In the genomic region with DNA sequence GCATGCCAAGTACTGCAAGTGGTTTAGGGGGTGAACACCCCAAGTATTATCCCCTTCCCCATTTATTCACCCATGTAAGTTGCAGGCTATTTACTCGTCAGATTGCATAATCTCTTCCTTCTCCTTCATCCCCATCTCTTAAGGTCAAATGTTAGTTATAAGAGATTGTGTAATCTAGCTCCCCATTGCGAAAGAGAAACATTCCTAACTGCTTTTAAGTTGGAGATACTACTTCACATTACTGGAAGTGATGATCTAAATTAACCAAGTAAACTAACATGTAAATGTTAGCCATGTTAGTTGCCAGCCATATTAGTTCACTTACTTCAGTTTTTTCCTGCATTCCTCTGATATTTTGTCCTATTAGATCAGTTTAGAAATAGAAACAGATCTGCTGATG, we compare ENCODE assay signal across 19 cellular contexts.
DNase-seq lines count a peak whose midpoint lies in the region; ATAC-seq and TF ChIP-seq lines count a peak whose summit lies in the region.
"Had no signal": no experiment of that assay in that cellular context is flagged by ENCODE, and none has a peak within 500 bp of the region (broad histone marks: within the 10 kb centered on the region; RNA-seq: fewer than 3 reads in every experiment).

No MANE protein-coding gene starts in this region.

- TF ChIP-seq CTCF in esophagus squamous epithelium (IDR thresholded peaks at IDR 0.05) (no peak), omental fat pad (IDR thresholded peaks at IDR 0.05) (no peak)

- H3K27ac ChIP-seq in esophagus squamous epithelium = peak overlapping the region in 3 of 4 donors; percentile 30 to 54 (median 36)
- H3K27ac ChIP-seq: VCaP had no signal

- TF ChIP-seq POLR2A in esophagus squamous epithelium (IDR thresholded peaks at IDR 0.05) = no peak

- 27 to 39% methylated on average over 2 of the region's 2 CpGs for WGBS in esophagus squamous epithelium, 2 donors

- DNase-seq in AML-193 (lab: John Stamatoyannopoulos, UW) = peak; percentile 19 to 22
- peak; percentile 30 for DNase-seq in NOMO-1 treated with dmso at 0.1 percent for 144 hours (lab: John Stamatoyannopoulos, UW; ENCODE audit: unreplicated experiment)
- DNase-seq in esophagus squamous epithelium (lab: John Stamatoyannopoulos, UW) = no peak
- no peak for DNase-seq in omental fat pad (ENCODE audit: low spot score)
- no peak for DNase-seq in NCI-H2196 treated with DMSO at 0.1 percent for 48 hours (lab: John Stamatoyannopoulos, UW; ENCODE audit: unreplicated experiment)
- DNase-seq in HCEC 1CT = no peak
- no peak for DNase-seq in DMS53 treated with DMSO at 0.1 percent for 48 hours (lab: John Stamatoyannopoulos, UW; ENCODE audit: unreplicated experiment)
- DNase-seq: activated CD4-positive, alpha-beta T cell treated with anti-CD3 and anti-CD28 coated beads, Interleukin-2, amount 50 U/mL, for 48 hours; activated T-cell treated with anti-CD3 and anti-CD28 coated beads, Interleukin-2, amount 50 U/mL, for 24 hours; Caco-2; Kasumi-1; naive thymus-derived CD4-positive, alpha-beta T cell; NCI-H1694 treated with DMSO at 0.1 percent for 48 hours; NCI-H446 treated with DMSO at 0.1 percent for 48 hours; SK-N-SH; stimulated activated CD4-positive, alpha-beta T cell treated with anti-CD3 and anti-CD28 coated beads, Interleukin-15, amount 100 ng/mL, for 24 hours; stimulated activated naive CD8-positive, alpha-beta T cell treated with anti-CD3 and anti-CD28 coated beads, Interleukin-15, amount 100 ng/mL, for 72 hours had no signal

- intact Hi-C loops in esophagus squamous epithelium (cut with DNase I) = no loop called here

- H3K36me3 ChIP-seq in esophagus squamous epithelium = no peaks in the 10 kb centered on the region

- ATAC-seq in omental fat pad (ENCODE audit: low FRiP score) (peak; percentile 80), HG02884 (IDR thresholded peaks at IDR 0.05; ENCODE audit: unreplicated experiment) (no peak)
- ATAC-seq: naive thymus-derived CD4-positive, alpha-beta T cell; stimulated activated naive CD8-positive, alpha-beta T cell treated with anti-CD3 and anti-CD28 coated beads, Interleukin-15, amount 100 ng/mL, for 72 hours had no signal

- peaks cover 0 to 36% (median 9%) of the 10 kb centered on the region in 3 donors for H3K4me1 ChIP-seq in esophagus squamous epithelium
- H3K4me1 ChIP-seq: Caco-2 had no signal

- no peak overlapping the region for H3K4me3 ChIP-seq in esophagus squamous epithelium

- H3K9me3 ChIP-seq in esophagus squamous epithelium = no peaks in the 10 kb centered on the region
- H3K9me3 ChIP-seq: Caco-2, SK-N-SH had no signal

- no peaks in the 10 kb centered on the region for H3K27me3 ChIP-seq in esophagus squamous epithelium

Comparison
In these comparisons a context has a peak if more than half of its experiments do, and no peak if none do; other contexts are left out.
1. DNase-seq: peak in AML-193 (2 of 2) and NOMO-1 treated with dmso at 0.1 percent for 144 hours (single experiment); none in esophagus squamous epithelium (single experiment), omental fat pad (single experiment), NCI-H2196 treated with DMSO at 0.1 percent for 48 hours (single experiment), HCEC 1CT (single experiment) and DMS53 treated with DMSO at 0.1 percent for 48 hours (single experiment).